ENCODE assay signal across 17 cellular contexts in genomic region chr11:61854966-61855714, GRCh38.
"Had no signal": no experiment of that assay in that cellular context is flagged by ENCODE, and none has a peak within 500 bp of the region (broad histone marks: within the 10 kb centered on the region; RNA-seq: fewer than 3 reads in every experiment).

No MANE protein-coding gene starts in this region.

- H3K4me3 Mint-ChIP-seq: activated B cell treated with CpG ODN at 0.5 μM for 24 hours; activated CD4-positive, alpha-beta T cell treated with anti-CD3 and anti-CD28 coated beads, Interleukin-2, amount 10 ng/mL, durations not matched to agents 24 days and 14 days; activated naive CD8-positive, alpha-beta T cell treated with anti-CD3 and anti-CD28 coated beads for 36 hours; activated T-cell treated with anti-CD3 and anti-CD28 coated beads, Interleukin-2, amount 50 U/mL, for 72 hours; naive B cell; T-helper 2 cell treated with Interferon-gamma antibody and Interleukin-4, amounts not matched to agents 5 μg/mL and 100 μg/mL, for 36 hours had no signal

- H3K27me3 ChIP-seq: breast epithelium, gastroesophageal sphincter, heart right ventricle, neutrophil, upper lobe of left lung had no signal

- H3K9me3 ChIP-seq: breast epithelium, gastroesophageal sphincter, heart right ventricle, neutrophil, upper lobe of left lung had no signal

- H3K4me1 ChIP-seq: breast epithelium, upper lobe of left lung had no signal

- H3K27ac Mint-ChIP-seq: activated B cell treated with CpG ODN at 0.5 μM for 24 hours; activated CD4-positive, alpha-beta T cell treated with anti-CD3 and anti-CD28 coated beads, Interleukin-2, amount 10 ng/mL, durations not matched to agents 24 days and 14 days; activated naive CD8-positive, alpha-beta T cell treated with anti-CD3 and anti-CD28 coated beads for 36 hours; activated T-cell treated with anti-CD3 and anti-CD28 coated beads, Interleukin-2, amount 50 U/mL, for 72 hours; naive B cell had no signal

- ATAC-seq: activated T-cell treated with anti-CD3 and anti-CD28 coated beads, Interleukin-2, amount 50 U/mL, for 72 hours; gastroesophageal sphincter; stimulated activated naive CD8-positive, alpha-beta T cell treated with anti-CD3 and anti-CD28 coated beads, Interleukin-15, Interleukin-2, amounts not matched to agents 100 U/mL and 50 U/mL, for 24 hours had no signal

- H3K36me3 Mint-ChIP-seq: naive B cell had no signal

- H3K4me1 Mint-ChIP-seq: activated B cell treated with CpG ODN at 0.5 μM for 24 hours; activated CD4-positive, alpha-beta T cell treated with anti-CD3 and anti-CD28 coated beads, Interleukin-2, amount 10 ng/mL, durations not matched to agents 24 days and 14 days; activated naive CD8-positive, alpha-beta T cell treated with anti-CD3 and anti-CD28 coated beads for 36 hours; naive B cell had no signal

- H3K36me3 ChIP-seq: breast epithelium, neutrophil had no signal

- H3K27ac ChIP-seq: breast epithelium, heart right ventricle, neutrophil, upper lobe of left lung had no signal

- H3K27me3 Mint-ChIP-seq: activated B cell treated with CpG ODN at 0.5 μM for 24 hours; activated CD4-positive, alpha-beta T cell treated with anti-CD3 and anti-CD28 coated beads, Interleukin-2, amount 10 ng/mL, durations not matched to agents 24 days and 14 days; activated naive CD8-positive, alpha-beta T cell treated with anti-CD3 and anti-CD28 coated beads for 36 hours; naive B cell had no signal

- H3K4me3 ChIP-seq: breast epithelium, gastroesophageal sphincter, heart right ventricle, lung, upper lobe of left lung had no signal

- DNase-seq: activated B cell treated with CpG ODN at 0.5 μM for 24 hours; activated CD4-positive, alpha-beta T cell treated with anti-CD3 and anti-CD28 coated beads, Interleukin-2, amount 10 ng/mL, durations not matched to agents 24 days and 14 days; activated CD8-positive, alpha-beta memory T cell treated with anti-CD3 and anti-CD28 coated beads, Interleukin-2, amount 50 U/mL, for 48 hours; activated naive CD8-positive, alpha-beta T cell treated with anti-CD3 and anti-CD28 coated beads for 36 hours; activated T-cell treated with anti-CD3 and anti-CD28 coated beads, Interleukin-2, amount 50 U/mL, for 72 hours; heart right ventricle; naive B cell; small intestine; stimulated activated CD4-positive, alpha-beta T cell treated with anti-CD3 and anti-CD28 coated beads, Interleukin-4, amount 100 ng/mL, for 4 hours; stimulated activated CD8-positive, alpha-beta memory T cell treated with anti-CD3 and anti-CD28 coated beads, Interleukin-4, amount 100 ng/mL, for 48 hours; stimulated activated naive CD8-positive, alpha-beta T cell treated with anti-CD3 and anti-CD28 coated beads, Interleukin-15, Interleukin-2, amounts not matched to agents 100 U/mL and 50 U/mL, for 24 hours had no signal
